6 cellular contexts compared by ENCODE assay signal in the genomic region with DNA sequence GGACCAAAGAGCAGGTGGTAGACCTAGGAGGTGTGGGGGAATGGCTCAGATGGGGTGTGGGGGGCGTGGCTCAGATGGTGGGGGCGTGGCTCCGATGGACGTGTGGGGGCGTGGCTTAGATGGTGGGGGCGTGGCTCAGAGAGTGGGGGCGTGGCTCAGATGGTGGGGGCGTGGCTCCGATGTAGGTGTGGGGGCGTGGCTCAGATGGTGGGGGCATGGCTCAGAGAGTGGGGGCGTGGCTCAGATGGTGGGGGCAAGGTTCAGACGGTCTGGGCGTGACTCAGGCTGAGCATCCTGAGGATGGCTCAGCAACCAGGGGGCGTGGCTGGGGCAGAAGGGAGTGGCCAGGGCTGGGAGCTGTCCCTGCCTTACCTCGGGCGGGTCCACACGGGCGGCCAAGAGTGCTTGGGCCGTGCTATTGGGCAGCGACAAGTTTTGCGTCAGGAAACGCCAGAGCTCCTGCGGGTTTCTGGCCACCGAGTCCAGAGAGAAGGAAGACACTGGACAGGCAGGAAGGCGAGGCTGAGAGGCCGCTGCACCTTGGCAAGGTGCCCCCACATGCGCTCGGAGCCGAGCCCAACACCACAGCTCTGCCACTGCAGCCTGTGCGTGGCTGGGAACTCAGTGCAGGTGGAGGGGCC. TPM values are rescaled to one million over a fixed set of nuclear protein-coding genes. Genes with fewer than 3 reads are reported as not detected.
DNase-seq lines count a peak whose midpoint lies in the region; ATAC-seq, FAIRE-seq and TF ChIP-seq lines count a peak whose summit lies in the region.

No MANE protein-coding gene starts in this region.

- no peak overlapping the region for H3K27ac Mint-ChIP-seq in activated T-helper 17 cell treated with anti-CD3 and anti-CD28 coated beads, Interleukin-2, amount 50 U/mL, for 72 hours

- H3K4me2 ChIP-seq in HepG2 (ENCODE audit: low read depth, low read length) = peak overlapping the region; percentile 45; the same call in 1 of the 2 replicates

- no peaks in the 10 kb centered on the region for H3K4me1 Mint-ChIP-seq in activated T-helper 17 cell treated with anti-CD3 and anti-CD28 coated beads, Interleukin-2, amount 50 U/mL, for 72 hours

- ATAC-seq in activated T-helper 17 cell treated with anti-CD3 and anti-CD28 coated beads, Interleukin-2, amount 50 U/mL, for 72 hours (replicated peaks) = peak; percentile 91
- ATAC-seq in HepG2 (peak; percentile 84), HG03457 (IDR thresholded peaks at IDR 0.05; ENCODE audit: unreplicated experiment) (no peak)

- peaks cover 56% of the 10 kb centered on the region for H3K4me1 ChIP-seq in HepG2 (ENCODE audit: insufficient read depth, low read length)

- H3K79me2 ChIP-seq in HepG2 (ENCODE audit: insufficient read depth, low read length) = no peaks in the 10 kb centered on the region

- H3K9me3 ChIP-seq in HepG2 (ENCODE audit: low read length) = no peaks in the 10 kb centered on the region

- H3K36me3 ChIP-seq in HepG2 (replicated peaks in 1 of 2; ENCODE audit: control insufficient read depth in 1 of 2, insufficient read depth in 2 of 2, low read length in 2 of 2) = no peaks in the 10 kb centered on the region

- POLR2A ChIA-PET in HepG2 (lab: Yijun Ruan, JAX) = interaction anchor here (0.7 to 1.7 kb wide), 8 partner anchors 10 to 222 kb away, joined by 3 to 6 read pairs (median 4); a partner anchor contains a TSS

- H3K9ac ChIP-seq in HepG2 (ENCODE audit: insufficient read depth, low read depth, low read length) = peak overlapping the region; percentile 11; the same call in 1 of the 2 replicates

- BruUV-seq in HepG2 (replicated peaks; lab: Mats Ljungman, UMichigan) = no TSS peak

- in situ Hi-C loops in HepG2 (cut with HindIII; ENCODE audit: extremely low pct_ligation_motif_present, low pct_unique_long_range_greater_than_20kb) = no loop called here

- no peaks in the 10 kb centered on the region for H3K27me3 ChIP-seq in HepG2 (ENCODE audit: control insufficient read depth in 1 of 2, insufficient read depth in 2 of 2, low read length in 2 of 2)

- WGBS in HepG2 (ENCODE audit: low lambda C conversion rate) = 31% methylated on average over 15 of the region's 30 CpGs

- DNase-seq in CMK (ENCODE audit: low read depth) (peak; percentile 80), NCI-H2196 (lab: John Stamatoyannopoulos, UW; ENCODE audit: unreplicated experiment) (peak; percentile 97), HepG2 (ENCODE audit: low spot score) (peak; percentile 88), DMS79 treated with DMSO at 0.1 percent for 48 hours (lab: John Stamatoyannopoulos, UW) (no peak)

- TF ChIP-seq CTCF in HepG2 (CRISPR knock-in tag; IDR thresholded peaks at IDR 0.05) = no peak; the same call in 1 of the 2 replicates

- H3K9me3 Mint-ChIP-seq in activated T-helper 17 cell treated with anti-CD3 and anti-CD28 coated beads, Interleukin-2, amount 50 U/mL, for 72 hours = no peaks in the 10 kb centered on the region

- no peak overlapping the region for H3K4me3 Mint-ChIP-seq in activated T-helper 17 cell treated with anti-CD3 and anti-CD28 coated beads, Interleukin-2, amount 50 U/mL, for 72 hours

- CTCF ChIA-PET in HepG2 (lab: Yijun Ruan, JAX; ENCODE audit: low intra/inter-chr PET ratio, low total read pairs) = no interaction called here

- peaks cover under 1% of the 10 kb centered on the region for H3K36me3 Mint-ChIP-seq in activated T-helper 17 cell treated with anti-CD3 and anti-CD28 coated beads, Interleukin-2, amount 50 U/mL, for 72 hours (ENCODE audit: low read depth)

- no peaks in the 10 kb centered on the region for H3K27me3 Mint-ChIP-seq in activated T-helper 17 cell treated with anti-CD3 and anti-CD28 coated beads, Interleukin-2, amount 50 U/mL, for 72 hours

- intact Hi-C loops in HepG2 (cut with micrococcal nuclease; ENCODE audit: unreplicated experiment) = no loop called here

- H3K4me3 ChIP-seq in HepG2 (replicated peaks in 1 of 3; ENCODE audit: insufficient read depth in 1 of 3, low read depth in 2 of 3, low read length in 3 of 3) = no peak overlapping the region; a peak in 1 of 6 replicates

- no peaks in the 10 kb centered on the region for H4K20me1 ChIP-seq in HepG2 (ENCODE audit: insufficient read depth, low read length)

- FAIRE-seq in HepG2 (lab: Jason Lieb, UNC) = peak; percentile 90

- no peak overlapping the region for H2AFZ ChIP-seq in HepG2 (ENCODE audit: low read length)

- no peak for TF ChIP-seq EP300 in HepG2 (IDR thresholded peaks at IDR 0.05; ENCODE audit: low read depth in 2 of 2, low read length in 2 of 2)
- TF ChIP-seq EP300 in HepG2 (CRISPR knock-in tag; IDR thresholded peaks at IDR 0.05; ENCODE audit: borderline replicate concordance) = no peak

- peak overlapping the region; percentile 36 for H3K27ac ChIP-seq in HepG2 (ENCODE audit: extremely low read length, insufficient read depth, low read length)

- TF ChIP-seq RAD21 in HepG2 (CRISPR knock-in tag; IDR thresholded peaks at IDR 0.05) = 0 out of 2 replicates have a peak, but pooled peaks have one; percentile 10

- no peak for TF ChIP-seq POLR2A in HepG2 (IDR thresholded peaks at IDR 0.05; ENCODE audit: insufficient read depth in 1 of 2, low read depth in 2 of 2, low read length in 2 of 2)

RNA-seq across cellular contexts. Expression of a gene that starts 5.9 kb away (rescaled TPM):
- 10 to 100 TPM; 43.0 to 63.9 TPM for total RNA-seq in activated T-helper 17 cell treated with anti-CD3 and anti-CD28 coated beads, Interleukin-2, amount 50 U/mL, for 72 hours
- total RNA-seq in HepG2 (2016; rRNA removed; fragmentation: Illumina TruSeq; extraction: Trizol) = 0.72 and 2.9 TPM in 2 replicates
- 0.35 and 1.1 TPM in 2 replicates for total RNA-seq in HepG2 (2016; cell fraction: cytosol; rRNA removed; fragmentation: Illumina TruSeq; extraction: Trizol; ENCODE audit: low read depth)
- 1.1 and 2.6 TPM in 2 replicates for total RNA-seq in HepG2 (2016; cell fraction: insoluble cytoplasmic fraction; rRNA removed; fragmentation: Illumina TruSeq; extraction: Trizol)
- total RNA-seq in HepG2 (2016; cell fraction: membrane; rRNA removed; fragmentation: Illumina TruSeq; extraction: Trizol) = 0.96 and 1.1 TPM in 2 replicates
- 5.7 and 7.0 TPM in 2 replicates for total RNA-seq in HepG2 (2016; cell fraction: nucleus; rRNA removed; fragmentation: Illumina TruSeq; extraction: Trizol)
- polyA plus RNA-seq in HepG2 (2011; rRNA removed) = 19.2 and 21.0 TPM in 2 replicates
- 8.6 and 13.3 TPM in 2 replicates for polyA plus RNA-seq in HepG2 (2011; cell fraction: cytosol; rRNA removed)
- 246 and 388 TPM in 2 replicates for polyA plus RNA-seq in HepG2 (2011; cell fraction: nucleus; rRNA removed)
- polyA plus RNA-seq in HepG2 (2012) = 22.2 and 22.7 TPM in 2 replicates
- 0.33 and 0.37 TPM in 2 replicates for polyA plus RNA-seq in HepG2 (2016; cell fraction: cytosol; fragmentation: Illumina TruSeq; extraction: Trizol; ENCODE audit: low read depth)
- 0.39 and 1.4 TPM in 2 replicates for polyA plus RNA-seq in HepG2 (2016; cell fraction: insoluble cytoplasmic fraction; fragmentation: Illumina TruSeq; extraction: Trizol; ENCODE audit: low read depth)
- 0.64 and 0.73 TPM in 2 replicates for polyA plus RNA-seq in HepG2 (2016; cell fraction: membrane; fragmentation: Illumina TruSeq; extraction: Trizol; ENCODE audit: low read depth)
- polyA plus RNA-seq in HepG2 (2016; cell fraction: nucleus; fragmentation: Illumina TruSeq; extraction: Trizol; ENCODE audit: insufficient read depth, low read depth) = 15.6 and 16.5 TPM in 2 replicates
- 35.7 and 56.6 TPM in 2 replicates for polyA minus RNA-seq in HepG2 (2011; rRNA and poly(A)+ RNA removed; ENCODE audit: low replicate concordance)
- 7.6 and 10.1 TPM in 2 replicates for polyA minus RNA-seq in HepG2 (2011; cell fraction: cytosol; rRNA and poly(A)+ RNA removed)
- 20.8 and 28.6 TPM in 2 replicates for polyA minus RNA-seq in HepG2 (2011; cell fraction: nucleus; rRNA and poly(A)+ RNA removed)

RNA-seq across cellular contexts. Expression of a gene that starts 9.8 kb away (rescaled TPM):
- 10 to 100 TPM; 12.1 to 27.9 TPM for total RNA-seq in activated T-helper 17 cell treated with anti-CD3 and anti-CD28 coated beads, Interleukin-2, amount 50 U/mL, for 72 hours
- total RNA-seq in HepG2 (2016; rRNA removed; fragmentation: Illumina TruSeq; extraction: Trizol) = not detected in 2 replicates
- total RNA-seq in HepG2 (2016; cell fraction: cytosol; rRNA removed; fragmentation: Illumina TruSeq; extraction: Trizol; ENCODE audit: low read depth) = not detected in 2 replicates
- not detected in 2 replicates for total RNA-seq in HepG2 (2016; cell fraction: insoluble cytoplasmic fraction; rRNA removed; fragmentation: Illumina TruSeq; extraction: Trizol)
- total RNA-seq in HepG2 (2016; cell fraction: membrane; rRNA removed; fragmentation: Illumina TruSeq; extraction: Trizol) = not detected in 2 replicates
- total RNA-seq in HepG2 (2016; cell fraction: nucleus; rRNA removed; fragmentation: Illumina TruSeq; extraction: Trizol) = not detected in 2 replicates
- polyA plus RNA-seq in HepG2 (2011; rRNA removed) = 0.05 TPM in 1 of 2 replicates, not detected in the other
- polyA plus RNA-seq in HepG2 (2011; cell fraction: cytosol; rRNA removed) = 0.05 TPM in 1 of 2 replicates, not detected in the other
- not detected in 2 replicates for polyA plus RNA-seq in HepG2 (2011; cell fraction: nucleus; rRNA removed)
- polyA plus RNA-seq in HepG2 (2012) = not detected in 2 replicates
- not detected in 2 replicates for polyA plus RNA-seq in HepG2 (2016; cell fraction: cytosol; fragmentation: Illumina TruSeq; extraction: Trizol; ENCODE audit: low read depth)
- polyA plus RNA-seq in HepG2 (2016; cell fraction: insoluble cytoplasmic fraction; fragmentation: Illumina TruSeq; extraction: Trizol; ENCODE audit: low read depth) = not detected in 2 replicates
- polyA plus RNA-seq in HepG2 (2016; cell fraction: membrane; fragmentation: Illumina TruSeq; extraction: Trizol; ENCODE audit: low read depth) = not detected in 2 replicates
- polyA plus RNA-seq in HepG2 (2016; cell fraction: nucleus; fragmentation: Illumina TruSeq; extraction: Trizol; ENCODE audit: insufficient read depth, low read depth) = not detected in 2 replicates
- 0.07 TPM in 1 of 2 replicates, not detected in the other for polyA minus RNA-seq in HepG2 (2011; rRNA and poly(A)+ RNA removed; ENCODE audit: low replicate concordance)
- not detected in 2 replicates for polyA minus RNA-seq in HepG2 (2011; cell fraction: cytosol; rRNA and poly(A)+ RNA removed)
- not detected in 2 replicates for polyA minus RNA-seq in HepG2 (2011; cell fraction: nucleus; rRNA and poly(A)+ RNA removed)

RNA-seq across cellular contexts. Expression of a gene that starts 23.9 kb away (rescaled TPM):
- 10 to 100 TPM; 66.3 to 96.1 TPM for total RNA-seq in activated T-helper 17 cell treated with anti-CD3 and anti-CD28 coated beads, Interleukin-2, amount 50 U/mL, for 72 hours
- total RNA-seq in HepG2 (2016; rRNA removed; fragmentation: Illumina TruSeq; extraction: Trizol) = 0.63 and 0.84 TPM in 2 replicates
- total RNA-seq in HepG2 (2016; cell fraction: cytosol; rRNA removed; fragmentation: Illumina TruSeq; extraction: Trizol; ENCODE audit: low read depth) = 1.2 TPM in 1 of 2 replicates, not detected in the other
- 0.65 and 1.7 TPM in 2 replicates for total RNA-seq in HepG2 (2016; cell fraction: insoluble cytoplasmic fraction; rRNA removed; fragmentation: Illumina TruSeq; extraction: Trizol)
- 0.59 and 0.79 TPM in 2 replicates for total RNA-seq in HepG2 (2016; cell fraction: membrane; rRNA removed; fragmentation: Illumina TruSeq; extraction: Trizol)
- total RNA-seq in HepG2 (2016; cell fraction: nucleus; rRNA removed; fragmentation: Illumina TruSeq; extraction: Trizol) = 2.7 and 4.8 TPM in 2 replicates
- polyA plus RNA-seq in HepG2 (2011; rRNA removed) = 5.4 and 7.0 TPM in 2 replicates
- polyA plus RNA-seq in HepG2 (2011; cell fraction: cytosol; rRNA removed) = 1.7 and 3.4 TPM in 2 replicates
- polyA plus RNA-seq in HepG2 (2011; cell fraction: nucleus; rRNA removed) = 93.3 and 114 TPM in 2 replicates
- 4.5 and 8.4 TPM in 2 replicates for polyA plus RNA-seq in HepG2 (2012)
- 1.00 and 1.1 TPM in 2 replicates for polyA plus RNA-seq in HepG2 (2016; cell fraction: cytosol; fragmentation: Illumina TruSeq; extraction: Trizol; ENCODE audit: low read depth)
- polyA plus RNA-seq in HepG2 (2016; cell fraction: insoluble cytoplasmic fraction; fragmentation: Illumina TruSeq; extraction: Trizol; ENCODE audit: low read depth) = 0.67 and 1.8 TPM in 2 replicates
- polyA plus RNA-seq in HepG2 (2016; cell fraction: membrane; fragmentation: Illumina TruSeq; extraction: Trizol; ENCODE audit: low read depth) = 1.1 and 1.5 TPM in 2 replicates
- 9.8 and 12.2 TPM in 2 replicates for polyA plus RNA-seq in HepG2 (2016; cell fraction: nucleus; fragmentation: Illumina TruSeq; extraction: Trizol; ENCODE audit: insufficient read depth, low read depth)
- polyA minus RNA-seq in HepG2 (2011; rRNA and poly(A)+ RNA removed; ENCODE audit: low replicate concordance) = 1.9 and 12.5 TPM in 2 replicates
- polyA minus RNA-seq in HepG2 (2011; cell fraction: cytosol; rRNA and poly(A)+ RNA removed) = 2.9 and 3.0 TPM in 2 replicates
- 3.9 and 4.2 TPM in 2 replicates for polyA minus RNA-seq in HepG2 (2011; cell fraction: nucleus; rRNA and poly(A)+ RNA removed)

RNA-seq across cellular contexts. Expression of a gene that starts 25.7 kb away (rescaled TPM):
- under 1 TPM in 1 of 2 donors, not detected in 1; 0.26 TPM for total RNA-seq in activated T-helper 17 cell treated with anti-CD3 and anti-CD28 coated beads, Interleukin-2, amount 50 U/mL, for 72 hours
- total RNA-seq in HepG2 (2016; rRNA removed; fragmentation: Illumina TruSeq; extraction: Trizol) = 0.34 and 0.51 TPM in 2 replicates
- 0.35 and 0.40 TPM in 2 replicates for total RNA-seq in HepG2 (2016; cell fraction: cytosol; rRNA removed; fragmentation: Illumina TruSeq; extraction: Trizol; ENCODE audit: low read depth)
- total RNA-seq in HepG2 (2016; cell fraction: insoluble cytoplasmic fraction; rRNA removed; fragmentation: Illumina TruSeq; extraction: Trizol) = 0.43 and 0.58 TPM in 2 replicates
- 0.19 and 0.62 TPM in 2 replicates for total RNA-seq in HepG2 (2016; cell fraction: membrane; rRNA removed; fragmentation: Illumina TruSeq; extraction: Trizol)
- total RNA-seq in HepG2 (2016; cell fraction: nucleus; rRNA removed; fragmentation: Illumina TruSeq; extraction: Trizol) = 0.56 TPM in 1 of 2 replicates, not detected in the other
- 1.5 and 1.6 TPM in 2 replicates for polyA plus RNA-seq in HepG2 (2011; rRNA removed)
- 1.5 and 3.0 TPM in 2 replicates for polyA plus RNA-seq in HepG2 (2011; cell fraction: cytosol; rRNA removed)
- 2.6 and 3.8 TPM in 2 replicates for polyA plus RNA-seq in HepG2 (2011; cell fraction: nucleus; rRNA removed)
- 0.47 and 1.5 TPM in 2 replicates for polyA plus RNA-seq in HepG2 (2012)
- 0.97 and 1.4 TPM in 2 replicates for polyA plus RNA-seq in HepG2 (2016; cell fraction: cytosol; fragmentation: Illumina TruSeq; extraction: Trizol; ENCODE audit: low read depth)
- polyA plus RNA-seq in HepG2 (2016; cell fraction: insoluble cytoplasmic fraction; fragmentation: Illumina TruSeq; extraction: Trizol; ENCODE audit: low read depth) = 0.32 and 0.41 TPM in 2 replicates
- polyA plus RNA-seq in HepG2 (2016; cell fraction: membrane; fragmentation: Illumina TruSeq; extraction: Trizol; ENCODE audit: low read depth) = 0.56 and 0.76 TPM in 2 replicates
- polyA plus RNA-seq in HepG2 (2016; cell fraction: nucleus; fragmentation: Illumina TruSeq; extraction: Trizol; ENCODE audit: insufficient read depth, low read depth) = 0.97 and 1.2 TPM in 2 replicates
- 0.78 and 9.4 TPM in 2 replicates for polyA minus RNA-seq in HepG2 (2011; rRNA and poly(A)+ RNA removed; ENCODE audit: low replicate concordance)
- polyA minus RNA-seq in HepG2 (2011; cell fraction: cytosol; rRNA and poly(A)+ RNA removed) = 0.89 and 3.1 TPM in 2 replicates
- polyA minus RNA-seq in HepG2 (2011; cell fraction: nucleus; rRNA and poly(A)+ RNA removed) = 0.64 TPM in 1 of 2 replicates, not detected in the other

RNA-seq across cellular contexts. Expression of a gene that starts 29.9 kb away (rescaled TPM):
- 10 to 100 TPM; 31.1 to 49.1 TPM for total RNA-seq in activated T-helper 17 cell treated with anti-CD3 and anti-CD28 coated beads, Interleukin-2, amount 50 U/mL, for 72 hours
- total RNA-seq in HepG2 (2016; rRNA removed; fragmentation: Illumina TruSeq; extraction: Trizol) = 20.7 and 31.9 TPM in 2 replicates
- 28.4 and 30.8 TPM in 2 replicates for total RNA-seq in HepG2 (2016; cell fraction: cytosol; rRNA removed; fragmentation: Illumina TruSeq; extraction: Trizol; ENCODE audit: low read depth)
- 19.3 and 34.8 TPM in 2 replicates for total RNA-seq in HepG2 (2016; cell fraction: insoluble cytoplasmic fraction; rRNA removed; fragmentation: Illumina TruSeq; extraction: Trizol)
- total RNA-seq in HepG2 (2016; cell fraction: membrane; rRNA removed; fragmentation: Illumina TruSeq; extraction: Trizol) = 30.5 and 31.8 TPM in 2 replicates
- total RNA-seq in HepG2 (2016; cell fraction: nucleus; rRNA removed; fragmentation: Illumina TruSeq; extraction: Trizol) = 36.2 and 38.0 TPM in 2 replicates
- polyA plus RNA-seq in HepG2 (2011; rRNA removed) = 14.0 and 18.0 TPM in 2 replicates
- polyA plus RNA-seq in HepG2 (2011; cell fraction: cytosol; rRNA removed) = 10.4 and 21.3 TPM in 2 replicates
- 117 and 140 TPM in 2 replicates for polyA plus RNA-seq in HepG2 (2011; cell fraction: nucleus; rRNA removed)
- 8.5 and 8.9 TPM in 2 replicates for polyA plus RNA-seq in HepG2 (2012)
- 30.9 and 37.1 TPM in 2 replicates for polyA plus RNA-seq in HepG2 (2016; cell fraction: cytosol; fragmentation: Illumina TruSeq; extraction: Trizol; ENCODE audit: low read depth)
- 23.2 and 27.0 TPM in 2 replicates for polyA plus RNA-seq in HepG2 (2016; cell fraction: insoluble cytoplasmic fraction; fragmentation: Illumina TruSeq; extraction: Trizol; ENCODE audit: low read depth)
- 29.8 and 34.5 TPM in 2 replicates for polyA plus RNA-seq in HepG2 (2016; cell fraction: membrane; fragmentation: Illumina TruSeq; extraction: Trizol; ENCODE audit: low read depth)
- polyA plus RNA-seq in HepG2 (2016; cell fraction: nucleus; fragmentation: Illumina TruSeq; extraction: Trizol; ENCODE audit: insufficient read depth, low read depth) = 77.5 and 82.4 TPM in 2 replicates
- 2.3 and 31.7 TPM in 2 replicates for polyA minus RNA-seq in HepG2 (2011; rRNA and poly(A)+ RNA removed; ENCODE audit: low replicate concordance)
- 1.6 and 2.8 TPM in 2 replicates for polyA minus RNA-seq in HepG2 (2011; cell fraction: cytosol; rRNA and poly(A)+ RNA removed)
- polyA minus RNA-seq in HepG2 (2011; cell fraction: nucleus; rRNA and poly(A)+ RNA removed) = 6.6 and 7.3 TPM in 2 replicates

Comparison
In these comparisons a context has a peak if more than half of its experiments do, and no peak if none do; other contexts are left out.
1. RNA of a gene that starts 5.9 kb away (total RNA-seq): 43.0 to 63.9 TPM in activated T-helper 17 cell treated with anti-CD3 and anti-CD28 coated beads, Interleukin-2, amount 50 U/mL, for 72 hours; 0.35 to 7.0 TPM in HepG2; every median in the first group is over 4 times any median in the second.
2. RNA of a gene that starts 9.8 kb away (total RNA-seq): 12.1 to 27.9 TPM in activated T-helper 17 cell treated with anti-CD3 and anti-CD28 coated beads, Interleukin-2, amount 50 U/mL, for 72 hours; not detected in HepG2; every median in the first group is over 10 times any median in the second.
3. RNA of a gene that starts 23.9 kb away (total RNA-seq): 66.3 to 96.1 TPM in activated T-helper 17 cell treated with anti-CD3 and anti-CD28 coated beads, Interleukin-2, amount 50 U/mL, for 72 hours; 0.59 to 4.8 TPM in HepG2; every median in the first group is over 10 times any median in the second.